ENCODE assay signal across 27 cellular contexts in the genomic region with DNA sequence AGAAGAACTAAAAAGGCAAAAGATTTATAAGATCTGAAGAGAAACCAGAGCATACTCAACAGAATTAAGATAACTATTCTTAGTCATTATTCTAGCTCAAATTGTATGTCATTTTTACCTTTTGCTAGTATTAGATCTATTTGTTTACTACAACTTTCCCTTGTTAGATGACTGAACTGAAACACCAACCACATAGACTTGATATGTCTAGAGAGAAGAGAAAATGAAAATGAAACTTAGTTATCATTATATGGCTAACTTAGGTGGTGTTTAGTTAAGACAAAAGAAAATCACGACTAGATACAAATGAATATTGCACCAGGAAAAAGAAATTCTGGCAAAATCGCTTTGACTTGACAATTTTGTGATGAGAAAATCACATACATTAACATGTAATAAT.
A peak's percentile ranks its signal among the peaks of the same experiment; 100 is the strongest.
DNase-seq lines count a peak whose midpoint lies in the region; ATAC-seq and TF ChIP-seq lines count a peak whose summit lies in the region.
"Had no signal": no experiment of that assay in that cellular context is flagged by ENCODE, and none has a peak within 500 bp of the region (broad histone marks: within the 10 kb centered on the region; RNA-seq: fewer than 3 reads in every experiment).

No MANE protein-coding gene starts in this region.

- POLR2A ChIA-PET in HEK293T (lab: Yijun Ruan, JAX): no interaction called here

- WGBS in upper lobe of left lung, 2 donors: 58 to 80% methylated on average over 2 of the region's 2 CpGs
- WGBS in adrenal gland, 4 donors: 48 to 79% (median 69%) methylated on average over 2 of the region's 2 CpGs

- CTCF ChIA-PET in HEK293T (lab: Yijun Ruan, JAX): no interaction called here

- H4K20me1 ChIP-seq in KMS-11 (ENCODE audit: insufficient read depth): no peaks in the 10 kb centered on the region
- H4K20me1 ChIP-seq: BLaER1 treated with 17β-estradiol and CSF1 and Interleukin-3, amounts not matched to agents 10 nM and 100 nM had no signal

- ATAC-seq in GM18505 (IDR thresholded peaks at IDR 0.05; ENCODE audit: unreplicated experiment) (peak; percentile 91), GM19438 (IDR thresholded peaks at IDR 0.05; ENCODE audit: low read depth, unreplicated experiment) (peak; percentile 75), HG03025 (IDR thresholded peaks at IDR 0.05; ENCODE audit: low FRiP score, unreplicated experiment) (peak; percentile 85), upper lobe of left lung (ENCODE audit: low FRiP score in 2 of 2) (no peak)
- ATAC-seq: activated CD8-positive, alpha-beta T cell treated with anti-CD3 and anti-CD28 coated beads, Interleukin-2, amount 10 ng/mL, durations not matched to agents 7 days and 5 days; activated naive CD8-positive, alpha-beta T cell treated with anti-CD3 and anti-CD28 coated beads, Interleukin-2, amount 50 U/mL, for 24 hours; body of pancreas; GM23338; lower lobe of right lung; stimulated activated memory B cell treated with anti-CD40 and anti-IgM and Interleukin-4, amounts not matched to agents 10 μg/mL and 1 μg/mL and 100 μg/mL, for 72 hours; T-helper 17 cell had no signal

- TF ChIP-seq EP300 in upper lobe of left lung (IDR thresholded peaks at IDR 0.05): no peak

- intact Hi-C loops in adrenal gland (cut with DNase I): no loop called here

- H3K4me1 ChIP-seq in KMS-11 (ENCODE audit: low read depth, poor library complexity, severe bottlenecking) (peaks cover 7% of the 10 kb centered on the region), upper lobe of left lung (no peaks in the 10 kb centered on the region), adrenal gland (replicated peaks in 1 of 2) (no peaks in the 10 kb centered on the region)
- H3K4me1 ChIP-seq: BLaER1 treated with 17β-estradiol and CSF1 and Interleukin-3, amounts not matched to agents 10 nM and 100 nM; body of pancreas; Caco-2; lower lobe of right lung; vagina had no signal

- TF ChIP-seq CTCF in KMS-11 (conservative IDR thresholded peaks at IDR 0.05; ENCODE audit: low read depth, low read length) (no peak), upper lobe of left lung (IDR thresholded peaks at IDR 0.05) (no peak), adrenal gland (IDR thresholded peaks at IDR 0.05) (no peak)

- TF ChIP-seq POLR2A in GM18505 (IDR thresholded peaks at IDR 0.05; ENCODE audit: borderline replicate concordance, extremely low read depth, insufficient read depth, insufficient read length): no peak
- no peak for TF ChIP-seq POLR2A in upper lobe of left lung (IDR thresholded peaks at IDR 0.05)
- TF ChIP-seq POLR2A in adrenal gland (IDR thresholded peaks at IDR 0.05): no peak

- DNase-seq in HEK293T (ENCODE audit: extremely low spot score) (no peak), upper lobe of left lung (no peak), adrenal gland (no peak)
- no peak for DNase-seq in activated effector memory CD4-positive, alpha-beta T cell treated with anti-CD3 and anti-CD28 coated beads, Interleukin-2, amount 50 U/mL, for 16 hours
- DNase-seq: activated CD8-positive, alpha-beta T cell treated with anti-CD3 and anti-CD28 coated beads, Interleukin-2, amount 10 ng/mL, durations not matched to agents 7 days and 5 days; activated gamma-delta T cell; activated naive CD8-positive, alpha-beta T cell treated with anti-CD3 and anti-CD28 coated beads, Interleukin-2, amount 50 U/mL, for 24 hours; activated T-cell treated with anti-CD3 and anti-CD28 coated beads for 4 hours; body of pancreas; Caco-2; effector CD4-positive, alpha-beta T cell; head of caudate nucleus; Kasumi-1; lower lobe of right lung; NCI-H1694; NCI-H524 treated with DMSO at 0.1 percent for 48 hours; retina; stimulated activated CD4-positive, alpha-beta T cell treated with anti-CD3 and anti-CD28 coated beads, Interleukin-4, amount 100 ng/mL, for 1 hour; T-helper 17 cell had no signal

- H3K27me3 ChIP-seq in KMS-11 (ENCODE audit: insufficient read depth, low read depth) (no peaks in the 10 kb centered on the region), upper lobe of left lung (no peaks in the 10 kb centered on the region), adrenal gland (no peaks in the 10 kb centered on the region)
- H3K27me3 ChIP-seq: BLaER1 treated with 17β-estradiol and CSF1 and Interleukin-3, amounts not matched to agents 10 nM and 100 nM; body of pancreas; vagina had no signal

- no peak overlapping the region for H3K9ac ChIP-seq in KMS-11
- H3K9ac ChIP-seq: BLaER1 treated with 17β-estradiol and CSF1 and Interleukin-3, amounts not matched to agents 10 nM and 100 nM had no signal

- H3K4me2 ChIP-seq in KMS-11: peak overlapping the region; percentile 2; the same call in 1 of the 2 replicates
- H3K4me2 ChIP-seq: BLaER1 treated with 17β-estradiol and CSF1 and Interleukin-3, amounts not matched to agents 10 nM and 100 nM; GM23338 had no signal

- no peak overlapping the region for H3K4me3 ChIP-seq in KMS-11 (IDR thresholded peaks at IDR 0.05; ENCODE audit: insufficient read depth, low read depth, low read length)
- no peak overlapping the region for H3K4me3 ChIP-seq in upper lobe of left lung
- H3K4me3 ChIP-seq in adrenal gland: no peak overlapping the region
- H3K4me3 ChIP-seq: BLaER1 treated with 17β-estradiol and CSF1 and Interleukin-3, amounts not matched to agents 10 nM and 100 nM; body of pancreas; GM23338; lower lobe of right lung; vagina had no signal

- no peak overlapping the region for H2AFZ ChIP-seq in KMS-11 (ENCODE audit: low read depth)
- H2AFZ ChIP-seq: GM23338 had no signal

- H3K27ac ChIP-seq in KMS-11: no peak overlapping the region
- H3K27ac ChIP-seq in upper lobe of left lung: no peak overlapping the region
- no peak overlapping the region for H3K27ac ChIP-seq in adrenal gland
- H3K27ac ChIP-seq: BLaER1 treated with 17β-estradiol and CSF1 and Interleukin-3, amounts not matched to agents 10 nM and 100 nM; body of pancreas; lower lobe of right lung; vagina had no signal

- H3K9me3 ChIP-seq in upper lobe of left lung (no peaks in the 10 kb centered on the region), adrenal gland (replicated peaks in 1 of 3) (no peaks in the 10 kb centered on the region)
- H3K9me3 ChIP-seq: body of pancreas, Caco-2, lower lobe of right lung, vagina had no signal

- H3K36me3 ChIP-seq in KMS-11 (ENCODE audit: insufficient read depth): no peaks in the 10 kb centered on the region
- H3K36me3 ChIP-seq in upper lobe of left lung: no peaks in the 10 kb centered on the region
- no peaks in the 10 kb centered on the region for H3K36me3 ChIP-seq in adrenal gland (replicated peaks in 1 of 2)
- H3K36me3 ChIP-seq: BLaER1 treated with 17β-estradiol and CSF1 and Interleukin-3, amounts not matched to agents 10 nM and 100 nM; lower lobe of right lung; vagina had no signal

- H3K79me2 ChIP-seq in KMS-11 (ENCODE audit: insufficient read depth, low read depth): no peaks in the 10 kb centered on the region

TF ChIP-seq in HEK293T, 16 proteins besides CTCF, POLR2A, EP300 and RAD21:
- TF ChIP-seq HDGF (IDR thresholded peaks at IDR 0.05; ENCODE audit: borderline replicate concordance): no peak

Comparison
In these comparisons a context has a peak if more than half of its experiments do, and no peak if none do; other contexts are left out.
1. ATAC-seq: peak in GM18505 (single experiment), GM19438 (single experiment) and HG03025 (single experiment); none in upper lobe of left lung (0 of 2).